19 cellular contexts compared by ENCODE assay signal in the genomic region with DNA sequence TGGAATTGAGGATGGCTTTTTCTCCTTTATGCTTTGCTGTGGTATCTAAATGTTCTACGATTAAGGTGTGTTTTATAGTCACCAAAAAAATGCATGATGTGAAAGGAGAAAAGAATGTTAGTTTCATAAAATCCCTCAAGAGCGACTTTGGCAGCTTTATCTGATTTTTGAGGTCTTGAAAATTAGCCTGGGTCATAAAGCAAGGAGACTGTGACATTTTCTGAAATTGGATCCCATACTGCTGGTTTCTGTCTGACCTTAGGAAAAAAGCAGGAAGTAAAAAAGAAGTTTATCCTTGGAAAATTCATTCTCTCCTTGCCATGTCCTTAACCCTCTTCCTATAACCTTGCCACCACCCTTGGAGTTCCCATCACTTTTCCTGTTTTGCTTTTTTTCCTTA.
"Had no signal": no experiment of that assay in that cellular context is flagged by ENCODE, and none has a peak within 500 bp of the region (broad histone marks: within the 10 kb centered on the region; RNA-seq: fewer than 3 reads in every experiment).

No MANE protein-coding gene starts in this region.

- H3K27me3 ChIP-seq: neutrophil, stomach, transverse colon had no signal

- H3K36me3 ChIP-seq: neutrophil, stomach, thoracic aorta, transverse colon had no signal

- H3K4me3 ChIP-seq: coronary artery, dorsolateral prefrontal cortex, psoas muscle, stomach, thoracic aorta, transverse colon had no signal

- DNase-seq: dorsolateral prefrontal cortex; effector CD8-positive, alpha-beta T cell; foreskin melanocyte; hippocampal formation; kidney glomerular epithelial cell; nephron progenitor cell; psoas muscle; retina; stimulated activated CD4-positive, alpha-beta T cell treated with anti-CD3 and anti-CD28 coated beads, Interleukin-2, amount 100 ng/mL, for 24 hours; stimulated activated CD4-positive, alpha-beta T cell treated with anti-CD3 and anti-CD28 coated beads, Interleukin-4, amount 100 ng/mL, for 4 hours; stimulated activated naive CD4-positive, alpha-beta T cell; stomach; substantia nigra; transverse colon had no signal

- ATAC-seq: left lobe of liver, psoas muscle, sciatic nerve had no signal

- H3K27ac Mint-ChIP-seq: nephron progenitor cell had no signal

- H3K9me3 ChIP-seq: neutrophil, psoas muscle, stomach, thoracic aorta, transverse colon had no signal

- H3K4me3 Mint-ChIP-seq: nephron progenitor cell had no signal

- H3K9me3 Mint-ChIP-seq: nephron progenitor cell had no signal

- H3K27ac ChIP-seq: coronary artery, dorsolateral prefrontal cortex, neutrophil, psoas muscle, stomach, thoracic aorta, transverse colon had no signal
